Comparison of ENCODE assay signal across 1 cellular context in genomic region chr11:116808262-116809175, GRCh38.
TF ChIP-seq lines count a peak whose summit lies in the region.

No MANE protein-coding gene starts in this region.

TF ChIP-seq in HepG2, 621 proteins besides CTCF, POLR2A, EP300 and RAD21 (continued from another document and continues in another):
- TF ChIP-seq FOXO4 (CRISPR knock-in tag; conservative IDR thresholded peaks at IDR 0.05) (no peak), ZMYM2 (CRISPR knock-in tag; IDR thresholded peaks at IDR 0.05) (peak; percentile 88), NFKBIZ (CRISPR knock-in tag; IDR thresholded peaks at IDR 0.05) (peak; percentile 62; the same call in 1 of the 2 replicates), POGK (CRISPR knock-in tag; conservative IDR thresholded peaks at IDR 0.05) (peak; percentile 47; the same call in 1 of the 2 replicates), ATF2 (CRISPR knock-in tag; IDR thresholded peaks at IDR 0.05) (peak; percentile 85; the same call in 1 of the 2 replicates), SOX6 (IDR thresholded peaks at IDR 0.05) (no peak), SOX6 (CRISPR knock-in tag; IDR thresholded peaks at IDR 0.05) (peak; percentile 98), SIX4 (CRISPR knock-in tag; IDR thresholded peaks at IDR 0.05) (peak; percentile 81; the same call in 1 of the 2 replicates), NFATC3 (CRISPR knock-in tag; IDR thresholded peaks at IDR 0.05) (no peak), UBTF (CRISPR knock-in tag; IDR thresholded peaks at IDR 0.05) (peak; percentile 44), ZNF607 (CRISPR knock-in tag; IDR thresholded peaks at IDR 0.05; ENCODE audit: borderline replicate concordance) (0 out of 2 replicates have a peak, but pooled peaks have one; percentile 17), KDM6A (CRISPR knock-in tag; IDR thresholded peaks at IDR 0.05; ENCODE audit: low read depth) (peak; percentile 97), ZNF816 (CRISPR knock-in tag; IDR thresholded peaks at IDR 0.05; ENCODE audit: borderline replicate concordance) (peak; percentile 36; the same call in 1 of the 2 replicates), MTA3 (CRISPR knock-in tag; IDR thresholded peaks at IDR 0.05) (no peak), ZKSCAN8 (CRISPR knock-in tag; IDR thresholded peaks at IDR 0.05; ENCODE audit: borderline replicate concordance) (peak; percentile 70), ZNF703 (CRISPR knock-in tag; IDR thresholded peaks at IDR 0.05; ENCODE audit: borderline replicate concordance) (peak; percentile 88; the same call in 1 of the 2 replicates), ZBTB42 (CRISPR knock-in tag; IDR thresholded peaks at IDR 0.05) (no peak; the same call in 1 of the 2 replicates), HOXA3 (CRISPR knock-in tag; IDR thresholded peaks at IDR 0.05) (peak; percentile 62), ZNF430 (CRISPR knock-in tag; IDR thresholded peaks at IDR 0.05) (peak; percentile 58; the same call in 1 of the 2 replicates), SP140L (CRISPR knock-in tag; IDR thresholded peaks at IDR 0.05; ENCODE audit: borderline replicate concordance) (no peak), SAP130 (CRISPR knock-in tag; IDR thresholded peaks at IDR 0.05; ENCODE audit: low read depth) (peak; percentile 63), BRF2 (CRISPR knock-in tag; IDR thresholded peaks at IDR 0.05) (peak; percentile 69), ZNF292 (CRISPR knock-in tag; IDR thresholded peaks at IDR 0.05; ENCODE audit: borderline replicate concordance, low read depth) (0 out of 2 replicates have a peak, but pooled peaks have one; percentile 17), BRCA1 (CRISPR knock-in tag; IDR thresholded peaks at IDR 0.05) (0 out of 2 replicates have a peak, but pooled peaks have one; percentile 36), MLX (CRISPR knock-in tag; IDR thresholded peaks at IDR 0.05) (peak; percentile 84), TFAP4 (IDR thresholded peaks at IDR 0.05; ENCODE audit: borderline replicate concordance, low read depth) (peak; percentile 79; the same call in 1 of the 2 replicates), ZNF556 (CRISPR knock-in tag; IDR thresholded peaks at IDR 0.05; ENCODE audit: borderline replicate concordance) (peak; percentile 27; the same call in 1 of the 2 replicates), SPEN (CRISPR knock-in tag; IDR thresholded peaks at IDR 0.05; ENCODE audit: low read depth) (peak; percentile 16; the same call in 1 of the 2 replicates), SMAD9 (CRISPR knock-in tag; IDR thresholded peaks at IDR 0.05) (peak; percentile 41; the same call in 1 of the 2 replicates), TCF7L2 (IDR thresholded peaks at IDR 0.05; ENCODE audit: low read depth, low read length) (peak; percentile 75), TAF15 (IDR thresholded peaks at IDR 0.05; ENCODE audit: low read depth, low read length, poor library complexity, severe bottlenecking) (no peak), MAFG (CRISPR knock-in tag; IDR thresholded peaks at IDR 0.05) (no peak), ZFP91 (CRISPR knock-in tag; IDR thresholded peaks at IDR 0.05; ENCODE audit: borderline replicate concordance) (peak; percentile 48; the same call in 1 of the 2 replicates), FOSL2 (CRISPR knock-in tag; IDR thresholded peaks at IDR 0.05) (peak; percentile 80), FOXK1 (CRISPR knock-in tag; IDR thresholded peaks at IDR 0.05; ENCODE audit: borderline replicate concordance, low read depth) (peak; percentile 69), ZNF263 (CRISPR knock-in tag; IDR thresholded peaks at IDR 0.05) (0 out of 2 replicates have a peak, but pooled peaks have one; percentile 17), THAP11 (CRISPR knock-in tag; IDR thresholded peaks at IDR 0.05) (peak; percentile 58; the same call in 1 of the 2 replicates), THAP7 (CRISPR knock-in tag; IDR thresholded peaks at IDR 0.05) (0 out of 2 replicates have a peak, but pooled peaks have one; percentile 51), MEF2D (CRISPR knock-in tag; IDR thresholded peaks at IDR 0.05) (peak; percentile 36)
